In genomic region chr20:32360333-32360634, GRCh38 we compare ENCODE assay signal across 9 cellular contexts. TPM values are rescaled to one million over a fixed set of nuclear protein-coding genes. Genes with fewer than 3 reads are reported as not detected.
DNase-seq lines count a peak whose midpoint lies in the region; TF ChIP-seq lines count a peak whose summit lies in the region.
"Had no signal": no experiment of that assay in that cellular context is flagged by ENCODE, and none has a peak within 500 bp of the region (broad histone marks: within the 10 kb centered on the region; RNA-seq: fewer than 3 reads in every experiment).

No MANE protein-coding gene starts in this region.

- peaks cover 20% of the 10 kb centered on the region for H3K4me1 ChIP-seq in mesodermal cell (ENCODE audit: control insufficient read depth, insufficient read depth, low read length, poor library complexity, severe bottlenecking)
- H3K4me1 ChIP-seq in transverse colon: peaks cover 9 to 66% (median 44%) of the 10 kb centered on the region in 4 donors

- WGBS in mesodermal cell (ENCODE audit: insufficient coverage in 2 of 2), 2 experiments: 90 to 98% methylated on average over 5 of the region's 5 CpGs
- 11% methylated on average over 4 to 5 of the region's 5 CpGs for WGBS in transverse colon (ENCODE audit: low coverage in 1 of 2), 2 donors

- DNase-seq in activated naive CD4-positive, alpha-beta T cell treated with anti-CD3 and anti-CD28 coated beads for 36 hours: no peak
- DNase-seq in activated naive CD4-positive, alpha-beta T cell treated with Interleukin-2 at 50 U/mL for 16 hours: no peak
- DNase-seq in astrocyte of the spinal cord (ENCODE audit: low read depth, low spot score): no peak
- no peak for DNase-seq in transverse colon
- no peak for DNase-seq in T1000 (lab: John Stamatoyannopoulos, UW)
- no peak for DNase-seq in activated gamma-delta T cell (lab: John Stamatoyannopoulos, UW)
- DNase-seq in NCI-H2029 (lab: John Stamatoyannopoulos, UW): no peak
- DNase-seq: NCI-H2029 treated with DMSO at 0.1 percent for 48 hours had no signal

- peaks cover 20% of the 10 kb centered on the region for H3K36me3 Mint-ChIP-seq in activated naive CD4-positive, alpha-beta T cell treated with anti-CD3 and anti-CD28 coated beads for 36 hours (ENCODE audit: low read depth)

- peak overlapping the region; percentile 93 for H3K4me3 Mint-ChIP-seq in activated naive CD4-positive, alpha-beta T cell treated with anti-CD3 and anti-CD28 coated beads for 36 hours

- H3K9me3 ChIP-seq in mesodermal cell (ENCODE audit: control insufficient read depth, low read length) (peaks cover 6% of the 10 kb centered on the region), transverse colon (no peaks in the 10 kb centered on the region)

- peaks cover 70% of the 10 kb centered on the region for H3K4me1 Mint-ChIP-seq in activated naive CD4-positive, alpha-beta T cell treated with anti-CD3 and anti-CD28 coated beads for 36 hours (ENCODE audit: low read depth)

- H3K36me3 ChIP-seq in mesodermal cell (ENCODE audit: control insufficient read depth, insufficient read depth, low read length) (peaks cover 14% of the 10 kb centered on the region), transverse colon (no peaks in the 10 kb centered on the region)

- TF ChIP-seq CTCF in astrocyte of the spinal cord (IDR thresholded peaks at IDR 0.05; ENCODE audit: low read depth, low read length) (no peak), transverse colon (IDR thresholded peaks at IDR 0.05) (no peak)

- intact Hi-C loops in activated naive CD4-positive, alpha-beta T cell treated with anti-CD3 and anti-CD28 coated beads for 36 hours (cut with micrococcal nuclease): no loop called here
- intact Hi-C loops in transverse colon (cut with DNase I; ENCODE audit: low total_unique reads): no loop called here

- H3K27me3 ChIP-seq in transverse colon: no peaks in the 10 kb centered on the region

- H3K9me3 Mint-ChIP-seq in activated naive CD4-positive, alpha-beta T cell treated with anti-CD3 and anti-CD28 coated beads for 36 hours: no peaks in the 10 kb centered on the region

- CTCF ChIA-PET in activated naive CD4-positive, alpha-beta T cell treated with anti-CD3 and anti-CD28 coated beads for 36 hours (lab: Charles Lee): interaction anchor here (1.6 kb wide), 1 partner anchor 18 kb away, joined by 3 read pairs; no protein-coding TSS in a partner anchor

- peak overlapping the region; percentile 95 for H3K27ac Mint-ChIP-seq in activated naive CD4-positive, alpha-beta T cell treated with anti-CD3 and anti-CD28 coated beads for 36 hours

- no peak overlapping the region for H3K27ac ChIP-seq in mesodermal cell (ENCODE audit: low read depth, low read length, severe bottlenecking)
- peak overlapping the region; percentile 94 to 98 (median 98) for H3K27ac ChIP-seq in transverse colon

- H3K4me3 ChIP-seq in astrocyte of the spinal cord (ENCODE audit: low read depth, low read length) (peak overlapping the region; percentile 94), mesodermal cell (ENCODE audit: extremely low read depth, insufficient read depth, low read length, poor library complexity, severe bottlenecking) (peak overlapping the region; percentile 83), transverse colon (peak overlapping the region in 3 of 4 donors; percentile 81 to 99 (median 94))

- TF ChIP-seq EP300 in transverse colon (IDR thresholded peaks at IDR 0.05; ENCODE audit: low read depth): no peak

- in situ Hi-C loops in astrocyte of the spinal cord (cut with HindIII; ENCODE audit: low sequenced_read_pairs): no loop called here
- in situ Hi-C loops in transverse colon (cut with MboI; ENCODE audit: low pct_ligation_motif_present in 1 of 4, low pct_unique_long_range_greater_than_20kb in 1 of 4, low sequenced_read_pairs in 3 of 4): loop anchor here in 1 of 4 donors (25.0 kb wide), 1 partner anchor 98 kb away; no protein-coding TSS in a partner anchor

- no peak for TF ChIP-seq POLR2A in transverse colon (IDR thresholded peaks at IDR 0.05)

- no peaks in the 10 kb centered on the region for H3K27me3 Mint-ChIP-seq in activated naive CD4-positive, alpha-beta T cell treated with anti-CD3 and anti-CD28 coated beads for 36 hours (ENCODE audit: low read depth)

RNA-seq across cellular contexts. Expression of gene ASXL1, which starts 2.2 kb away (rescaled TPM):
- 100 to 1,000 TPM; 155 to 162 TPM for total RNA-seq in activated naive CD4-positive, alpha-beta T cell treated with anti-CD3 and anti-CD28 coated beads for 36 hours
- polyA plus RNA-seq in mesodermal cell (2013, experiment 1 of 2): 65.8 TPM
- 61.7 TPM for polyA plus RNA-seq in mesodermal cell (2013, experiment 2 of 2)
- total RNA-seq in transverse colon: 100 to 1,000 TPM in 1 of 4 donors, 10 to 100 TPM in 3; 39.6 to 293 (median 92.8) TPM
